In genomic region chr7:50956522-50957155, GRCh38 we compare ENCODE assay signal across 22 cellular contexts.
"Had no signal": no experiment of that assay in that cellular context is flagged by ENCODE, and none has a peak within 500 bp of the region (broad histone marks: within the 10 kb centered on the region; RNA-seq: fewer than 3 reads in every experiment).

No MANE protein-coding gene starts in this region.

- H3K4me1 Mint-ChIP-seq: activated B cell treated with CpG ODN at 0.5 μM for 24 hours, naive B cell had no signal

- FAIRE-seq: keratinocyte had no signal

- H3K36me3 ChIP-seq: cardiac muscle cell, left ventricle myocardium inferior, thyroid gland had no signal

- H3K36me3 Mint-ChIP-seq: activated naive CD8-positive, alpha-beta T cell treated with anti-CD3 and anti-CD28 coated beads, Interleukin-2, amount 10 ng/mL, durations not matched to agents 7 days and 5 days; naive B cell had no signal

- H3K9me3 Mint-ChIP-seq: activated B cell treated with CpG ODN at 0.5 μM for 24 hours; activated CD8-positive, alpha-beta T cell treated with anti-CD3 and anti-CD28 coated beads for 36 hours; activated naive CD8-positive, alpha-beta T cell treated with anti-CD3 and anti-CD28 coated beads, Interleukin-2, amount 10 ng/mL, durations not matched to agents 7 days and 5 days; activated T-cell treated with anti-CD3 and anti-CD28 coated beads, Interleukin-2, amount 50 U/mL, for 24 hours; activated T-helper 2 cell treated with anti-CD3 and anti-CD28 coated beads, Interferon-gamma antibody, Interleukin-2, Interleukin-4, amounts not matched to agents 10 μg/mL and 5 μg/mL and 100 μg/mL, durations not matched to agents 14 hours and 24 hours and 36 hours; naive B cell; neural crest cell had no signal

- H3K4me3 ChIP-seq: cardiac muscle cell, left ventricle myocardium inferior, mucosa of descending colon, thyroid gland had no signal

- H3K4me1 ChIP-seq: foreskin keratinocyte, thyroid gland had no signal

- DNase-seq: activated B cell treated with CpG ODN at 0.5 μM for 24 hours; activated CD4-positive, alpha-beta T cell treated with anti-CD3 and anti-CD28 coated beads for 4 hours; activated CD8-positive, alpha-beta T cell treated with anti-CD3 and anti-CD28 coated beads for 36 hours; activated naive CD4-positive, alpha-beta T cell treated with Interleukin-2 at 50 U/mL for 16 hours; activated naive CD8-positive, alpha-beta T cell treated with anti-CD3 and anti-CD28 coated beads, Interleukin-2, amount 10 ng/mL, durations not matched to agents 7 days and 5 days; activated T-cell treated with anti-CD3 and anti-CD28 coated beads, Interleukin-2, amount 50 U/mL, for 24 hours; amygdala; effector memory CD4-positive, alpha-beta T cell; foreskin keratinocyte; glutamatergic neuron; left ventricle myocardium inferior; mucosa of descending colon; naive B cell; right cardiac atrium; stimulated activated CD4-positive, alpha-beta T cell treated with anti-CD3 and anti-CD28 coated beads, Interleukin-2, amount 100 ng/mL, for 24 hours; stimulated activated naive CD4-positive, alpha-beta T cell treated with Interleukin-2 at 50 U/mL for 16 hours; thyroid gland had no signal

- H3K27me3 Mint-ChIP-seq: activated B cell treated with CpG ODN at 0.5 μM for 24 hours; activated CD8-positive, alpha-beta T cell treated with anti-CD3 and anti-CD28 coated beads for 36 hours; activated naive CD8-positive, alpha-beta T cell treated with anti-CD3 and anti-CD28 coated beads, Interleukin-2, amount 10 ng/mL, durations not matched to agents 7 days and 5 days; activated T-cell treated with anti-CD3 and anti-CD28 coated beads, Interleukin-2, amount 50 U/mL, for 24 hours; naive B cell had no signal

- H3K27me3 ChIP-seq: cardiac muscle cell, thyroid gland had no signal

- H3K27ac ChIP-seq: cardiac muscle cell, epithelial cell of prostate, foreskin keratinocyte, thyroid gland had no signal

- H3K27ac Mint-ChIP-seq: activated B cell treated with CpG ODN at 0.5 μM for 24 hours; activated CD8-positive, alpha-beta T cell treated with anti-CD3 and anti-CD28 coated beads for 36 hours; activated naive CD8-positive, alpha-beta T cell treated with anti-CD3 and anti-CD28 coated beads, Interleukin-2, amount 10 ng/mL, durations not matched to agents 7 days and 5 days; activated T-cell treated with anti-CD3 and anti-CD28 coated beads, Interleukin-2, amount 50 U/mL, for 24 hours; activated T-helper 2 cell treated with anti-CD3 and anti-CD28 coated beads, Interferon-gamma antibody, Interleukin-2, Interleukin-4, amounts not matched to agents 10 μg/mL and 5 μg/mL and 100 μg/mL, durations not matched to agents 14 hours and 24 hours and 36 hours had no signal

- ATAC-seq: activated CD8-positive, alpha-beta T cell treated with anti-CD3 and anti-CD28 coated beads for 36 hours; foreskin keratinocyte; right cardiac atrium had no signal

- H3K4me3 Mint-ChIP-seq: activated B cell treated with CpG ODN at 0.5 μM for 24 hours; activated CD8-positive, alpha-beta T cell treated with anti-CD3 and anti-CD28 coated beads for 36 hours; activated naive CD8-positive, alpha-beta T cell treated with anti-CD3 and anti-CD28 coated beads, Interleukin-2, amount 10 ng/mL, durations not matched to agents 7 days and 5 days; activated T-cell treated with anti-CD3 and anti-CD28 coated beads, Interleukin-2, amount 50 U/mL, for 24 hours; naive B cell; neural crest cell had no signal

- H3K9me3 ChIP-seq: left ventricle myocardium inferior, mucosa of descending colon, thyroid gland had no signal
